12 cellular contexts compared by ENCODE assay signal in genomic region chr6:142696689-142697088, GRCh38.
DNase-seq lines count a peak whose midpoint lies in the region; ATAC-seq and TF ChIP-seq lines count a peak whose summit lies in the region.
"Had no signal": no experiment of that assay in that cellular context is flagged by ENCODE, and none has a peak within 500 bp of the region (broad histone marks: within the 10 kb centered on the region; RNA-seq: fewer than 3 reads in every experiment).

No MANE protein-coding gene starts in this region.

- H3K4me3 Mint-ChIP-seq in type B pancreatic cell = no peak overlapping the region
- H3K4me3 Mint-ChIP-seq: activated CD8-positive, alpha-beta T cell treated with anti-CD3 and anti-CD28 coated beads for 36 hours had no signal

- H3K36me3 ChIP-seq in left lung (no peaks in the 10 kb centered on the region), suprapubic skin (no peaks in the 10 kb centered on the region), testis (ENCODE audit: low read depth, missing control alignments) (no peaks in the 10 kb centered on the region)
- H3K36me3 ChIP-seq: sigmoid colon had no signal

- no peak overlapping the region for H3K27ac Mint-ChIP-seq in type B pancreatic cell
- H3K27ac Mint-ChIP-seq: activated CD8-positive, alpha-beta T cell treated with anti-CD3 and anti-CD28 coated beads for 36 hours had no signal

- intact Hi-C loops in left lung (cut with DNase I) (loop anchor here in 1 of 2 donors (10.0 kb wide), 1 partner anchor 728 kb away; no protein-coding TSS in a partner anchor), testis (cut with DNase I; ENCODE audit: low total_unique reads) (loop anchor here (5.0 kb wide), 1 partner anchor 736 kb away; no protein-coding TSS in a partner anchor)

- H3K27ac ChIP-seq in left lung (no peak overlapping the region), suprapubic skin (peak overlapping the region; percentile 42), testis (no peak overlapping the region)

- DNase-seq in H4 (ENCODE audit: low spot score) = peak; percentile 6
- peak; percentile 71 for DNase-seq in SHP77 treated with DMSO at 0.1 percent for 48 hours (lab: John Stamatoyannopoulos, UW)
- DNase-seq in left lung = peak in 1 of 2 donors; percentile 75
- no peak for DNase-seq in suprapubic skin (ENCODE audit: low spot score in 2 of 2)
- DNase-seq in testis = no peak
- no peak for DNase-seq in type B pancreatic cell (ENCODE audit: extremely low spot score, unreplicated experiment)
- DNase-seq: activated CD8-positive, alpha-beta T cell treated with anti-CD3 and anti-CD28 coated beads for 36 hours; NCI-H1105; Right ventricle myocardium superior; sigmoid colon had no signal

- H3K27me3 ChIP-seq in left lung (no peaks in the 10 kb centered on the region), suprapubic skin (no peaks in the 10 kb centered on the region), testis (no peaks in the 10 kb centered on the region)
- H3K27me3 ChIP-seq: sigmoid colon had no signal

- WGBS in suprapubic skin = 67% methylated on average over 6 of the region's 6 CpGs
- WGBS in testis, 2 donors = 68 to 75% methylated on average over 6 of the region's 6 CpGs

- peaks cover 8% of the 10 kb centered on the region for H3K27me3 Mint-ChIP-seq in type B pancreatic cell
- H3K27me3 Mint-ChIP-seq: activated CD8-positive, alpha-beta T cell treated with anti-CD3 and anti-CD28 coated beads for 36 hours had no signal

- H3K9me3 Mint-ChIP-seq in type B pancreatic cell = no peaks in the 10 kb centered on the region
- H3K9me3 Mint-ChIP-seq: activated CD8-positive, alpha-beta T cell treated with anti-CD3 and anti-CD28 coated beads for 36 hours had no signal

- ATAC-seq in left lung (peak; percentile 44), HG03571 (IDR thresholded peaks at IDR 0.05; ENCODE audit: unreplicated experiment) (no peak), HG02973 (IDR thresholded peaks at IDR 0.05; ENCODE audit: unreplicated experiment) (no peak)
- ATAC-seq: activated CD8-positive, alpha-beta T cell treated with anti-CD3 and anti-CD28 coated beads for 36 hours had no signal

- no peak for TF ChIP-seq EP300 in suprapubic skin (IDR thresholded peaks at IDR 0.05)

- H3K4me1 Mint-ChIP-seq in type B pancreatic cell (ENCODE audit: unreplicated experiment) = peaks cover 14% of the 10 kb centered on the region

- TF ChIP-seq CTCF in left lung (IDR thresholded peaks at IDR 0.05) = no peak
- no peak for TF ChIP-seq CTCF in suprapubic skin (IDR thresholded peaks at IDR 0.05)
- no peak for TF ChIP-seq CTCF in testis (IDR thresholded peaks at IDR 0.05)
- TF ChIP-seq CTCF in type B pancreatic cell (conservative IDR thresholded peaks at IDR 0.05) = no peak

- H3K9me3 ChIP-seq in left lung (no peaks in the 10 kb centered on the region), suprapubic skin (no peaks in the 10 kb centered on the region), testis (no peaks in the 10 kb centered on the region)
- H3K9me3 ChIP-seq: sigmoid colon had no signal

- TF ChIP-seq POLR2A in suprapubic skin (IDR thresholded peaks at IDR 0.05) (no peak), testis (IDR thresholded peaks at IDR 0.05) (no peak)

- H3K4me3 ChIP-seq in left lung = no peak overlapping the region
- no peak overlapping the region for H3K4me3 ChIP-seq in suprapubic skin
- H3K4me3 ChIP-seq in testis = no peak overlapping the region
- H3K4me3 ChIP-seq: sigmoid colon had no signal

- H3K36me3 Mint-ChIP-seq in type B pancreatic cell = no peaks in the 10 kb centered on the region

- peaks cover 5 to 49% of the 10 kb centered on the region in 2 donors for H3K4me1 ChIP-seq in left lung
- H3K4me1 ChIP-seq in suprapubic skin = peaks cover 21% of the 10 kb centered on the region
- no peaks in the 10 kb centered on the region for H3K4me1 ChIP-seq in testis

Comparison
In these comparisons a context has a peak if more than half of its experiments do, and no peak if none do; other contexts are left out.
1. DNase-seq: peak in H4 (single experiment) and SHP77 treated with DMSO at 0.1 percent for 48 hours (single experiment); none in suprapubic skin (0 of 2), testis (single experiment) and type B pancreatic cell (single experiment).